In the genomic region with DNA sequence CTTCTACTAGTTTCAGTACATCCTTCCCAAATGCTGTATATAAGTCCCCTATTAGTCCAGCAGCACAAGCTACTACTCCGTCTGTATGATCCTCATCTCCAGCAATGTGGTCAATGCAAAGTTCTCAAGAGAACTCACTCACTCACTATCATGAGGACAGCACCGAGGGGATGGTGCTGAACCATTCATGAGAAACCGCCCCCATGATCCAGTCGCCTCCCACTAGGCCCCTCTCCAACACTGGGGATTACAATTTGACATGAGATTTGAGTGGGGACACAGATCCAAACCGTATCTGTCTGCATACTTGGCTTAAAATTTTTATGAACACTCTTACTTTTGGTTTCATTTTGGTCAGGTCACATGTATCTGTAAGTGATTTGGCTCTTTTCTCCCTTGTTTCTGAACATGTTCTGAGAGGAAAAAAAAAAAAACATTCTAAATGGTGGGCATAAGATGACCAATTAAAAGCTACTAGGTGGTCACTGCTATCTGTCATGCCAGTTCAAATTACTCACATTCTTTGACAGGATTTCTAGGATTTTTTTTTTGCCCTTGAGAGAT, we compare ENCODE assay signal across 1 cellular context.
TF ChIP-seq lines count a peak whose summit lies in the region.

No MANE protein-coding gene starts in this region.

TF ChIP-seq in SK-N-SH, 30 proteins besides CTCF, POLR2A, EP300 and RAD21 (continued from another document):
- TF ChIP-seq, protein P1, sequence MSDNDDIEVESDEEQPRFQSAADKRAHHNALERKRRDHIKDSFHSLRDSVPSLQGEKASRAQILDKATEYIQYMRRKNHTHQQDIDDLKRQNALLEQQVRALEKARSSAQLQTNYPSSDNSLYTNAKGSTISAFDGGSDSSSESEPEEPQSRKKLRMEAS (IDR thresholded peaks at IDR 0.05; ENCODE audit: low read depth) = no peak
- no peak for TF ChIP-seq FOXM1 (IDR thresholded peaks at IDR 0.05; ENCODE audit: low read depth)
- TF ChIP-seq SIN3A (IDR thresholded peaks at IDR 0.05; ENCODE audit: borderline replicate concordance, low read depth, low read length) = no peak
- no peak for TF ChIP-seq ELF1 (IDR thresholded peaks at IDR 0.05)
- no peak for TF ChIP-seq JUND (IDR thresholded peaks at IDR 0.05)
